ENCODE assay signal across 11 cellular contexts in genomic region chr20:33662172-33662571, GRCh38. TPM values are rescaled to one million over a fixed set of nuclear protein-coding genes. Genes with fewer than 3 reads are reported as not detected.
DNase-seq lines count a peak whose midpoint lies in the region; ATAC-seq, FAIRE-seq and TF ChIP-seq lines count a peak whose summit lies in the region.
"Had no signal": no experiment of that assay in that cellular context is flagged by ENCODE, and none has a peak within 500 bp of the region (broad histone marks: within the 10 kb centered on the region; RNA-seq: fewer than 3 reads in every experiment).

Gene C20orf144, plus strand, starts transcription at chr20:33662327. Its CDS starts 19 bp downstream, at chr20:33662346.

- WGBS in H1 (ENCODE audit: extremely low coverage in 1 of 2, insufficient coverage in 1 of 2, insufficient read length in 1 of 2, insufficient replicate concordance in 2 of 2, low coverage in 1 of 2, low lambda C conversion rate in 2 of 2, missing lambda C conversion rate in 1 of 2), 2 experiments, result 93% methylated on average over 7 of the region's 10 CpGs; no CpG with 5 or more reads in 1 of the 2 experiments

- H3K4ac ChIP-seq in H1 (replicated peaks; ENCODE audit: insufficient read length, low read depth, low read length), result no peak within 1 kb of the TSS

- TF ChIP-seq CTCF in H1 (IDR thresholded peaks at IDR 0.05; ENCODE audit: control extremely low read depth in 1 of 3, insufficient read depth in 1 of 3, low read depth in 1 of 3, low read length in 3 of 3), result no peak
- no peak for TF ChIP-seq CTCF in neural cell (IDR thresholded peaks at IDR 0.05; ENCODE audit: poor library complexity, severe bottlenecking)

- no peak within 1 kb of the TSS for H4K8ac ChIP-seq in H1 (ENCODE audit: extremely low read depth, insufficient read depth, low read length)

- H3K23ac ChIP-seq in H1 (ENCODE audit: insufficient read length), result no peak within 1 kb of the TSS

- no peak for TF ChIP-seq POLR2A in H1 (IDR thresholded peaks at IDR 0.05; ENCODE audit: control extremely low read depth in 1 of 2, low read depth in 2 of 2, low read length in 2 of 2)

- H3K27me3 ChIP-seq in BLaER1 (no peaks in the 10 kb centered on the region), NT2/D1 (ENCODE audit: insufficient read depth, insufficient read length) (no peaks in the 10 kb centered on the region), H1 (replicated peaks in 1 of 4; ENCODE audit: control insufficient read depth in 3 of 4, extremely low read depth in 1 of 4, insufficient read depth in 3 of 4, low read length in 3 of 4) (peaks cover 0 to 3% (median 0%) of the 10 kb centered on the region in 4 experiments; a peak in 3 of 7 replicates), neural cell (ENCODE audit: insufficient read depth, low read depth, low read length) (no peaks in the 10 kb centered on the region)

- FAIRE-seq in H1 (lab: Jason Lieb, UNC), result no peak
- FAIRE-seq: GM18507, islet of Langerhans had no signal

- no peak within 1 kb of the TSS for H2BK12ac ChIP-seq in H1 (ENCODE audit: low read depth, low read length)

- POLR2A ChIA-PET in H1 (lab: Charles Lee; ENCODE audit: partially characterized antibody), result interaction anchor here (1.1 to 17.9 kb wide), 3 partner anchors 8 to 17 kb away, joined by 3 to 245 read pairs (median 3); partner anchors contain the start of gene NECAB3

- no peak within 1 kb of the TSS for H2BK20ac ChIP-seq in H1 (ENCODE audit: low read length)

- H3K4me1 ChIP-seq in BLaER1, result peaks cover 57% of the 10 kb centered on the region
- peaks cover 19% of the 10 kb centered on the region for H3K4me1 ChIP-seq in NT2/D1 (ENCODE audit: insufficient read depth, insufficient read length)
- H3K4me1 ChIP-seq in H1 (replicated peaks in 1 of 4; ENCODE audit: control insufficient read depth in 3 of 4, insufficient read depth in 4 of 4, low read length in 3 of 4), result peaks cover 0 to 12% (median 8%) of the 10 kb centered on the region in 4 experiments; a peak in 4 of 7 replicates

- peaks cover 32% of the 10 kb centered on the region for H3K36me3 ChIP-seq in BLaER1
- peaks cover 50% of the 10 kb centered on the region for H3K36me3 ChIP-seq in NT2/D1 (ENCODE audit: insufficient read depth, insufficient read length, low read length)
- H3K36me3 ChIP-seq in H1 (ENCODE audit: control insufficient read depth in 2 of 4, insufficient read depth in 4 of 4, low read length in 3 of 4), result peaks cover 0 to 14% (median 0%) of the 10 kb centered on the region in 4 experiments; a peak in 2 of 8 replicates
- no peaks in the 10 kb centered on the region for H3K36me3 ChIP-seq in neural cell (ENCODE audit: insufficient read depth, low read length)

- H3K27ac ChIP-seq in BLaER1 (peak within 1 kb of the TSS; percentile 67), H1 (ENCODE audit: low read depth, low read length) (peak within 1 kb of the TSS; percentile 34; the same call in 1 of the 2 replicates), neural cell (ENCODE audit: low read length) (peak within 1 kb of the TSS; percentile 60)

- no peak for ATAC-seq in left lobe of liver
- no peak for ATAC-seq in HG03571 (IDR thresholded peaks at IDR 0.05; ENCODE audit: unreplicated experiment)

- H3K18ac ChIP-seq in H1 (ENCODE audit: extremely low read depth, low read length), result no peak within 1 kb of the TSS

- H3K79me2 ChIP-seq in H1 (ENCODE audit: control insufficient read depth in 1 of 2, insufficient read depth in 2 of 2, low read length in 2 of 2) (no peaks in the 10 kb centered on the region), neural cell (replicated peaks; ENCODE audit: insufficient read depth, low read length) (no peaks in the 10 kb centered on the region)

- H2AFZ ChIP-seq in H1 (ENCODE audit: low read length), result no peak within 1 kb of the TSS
- H2AFZ ChIP-seq in neural cell (ENCODE audit: low read depth, low read length), result peak within 1 kb of the TSS; percentile 54

- CTCF ChIA-PET in H1 (lab: Charles Lee; ENCODE audit: partially characterized antibody), result interaction anchor here (3.9 kb wide), 1 partner anchor 9 kb away, joined by 22 read pairs; no protein-coding TSS in a partner anchor

- peak within 1 kb of the TSS; percentile 99 for H3K4me2 ChIP-seq in BLaER1
- peak within 1 kb of the TSS; percentile 67 to 94 for H3K4me2 ChIP-seq in H1 (ENCODE audit: insufficient read depth in 1 of 2, low read depth in 2 of 2, low read length in 2 of 2)
- peak within 1 kb of the TSS; percentile 58 for H3K4me2 ChIP-seq in neural cell (ENCODE audit: low read length)

- no peak within 1 kb of the TSS for H4K91ac ChIP-seq in H1 (replicated peaks; ENCODE audit: insufficient read length, low read length)

- no peak within 1 kb of the TSS for H2BK15ac ChIP-seq in H1 (ENCODE audit: low read length)

- H3K23me2 ChIP-seq in H1 (ENCODE audit: low read depth, low read length), result peaks cover 19% of the 10 kb centered on the region; the same call in 1 of the 2 replicates

- no peaks in the 10 kb centered on the region for H3K79me1 ChIP-seq in H1 (ENCODE audit: low read depth, low read length)

- H3F3A ChIP-seq in neural cell (ENCODE audit: insufficient read depth, low read length, poor library complexity, severe bottlenecking), result no peaks in the 10 kb centered on the region

- no peak within 1 kb of the TSS for H2BK5ac ChIP-seq in H1 (ENCODE audit: low read depth, low read length)

- H3K9me3 ChIP-seq in BLaER1 (no peaks in the 10 kb centered on the region), NT2/D1 (ENCODE audit: insufficient read depth, low read length) (no peaks in the 10 kb centered on the region), H1 (ENCODE audit: insufficient read depth in 2 of 2, low read depth in 1 of 2, low read length in 1 of 2) (no peaks in the 10 kb centered on the region), neural cell (ENCODE audit: low read length) (no peaks in the 10 kb centered on the region)

- no peak within 1 kb of the TSS for H3K14ac ChIP-seq in H1 (ENCODE audit: insufficient read length)

- H4K20me1 ChIP-seq in BLaER1 (peaks cover 30% of the 10 kb centered on the region; the same call in 1 of the 2 replicates), H1 (replicated peaks in 1 of 2; ENCODE audit: control insufficient read depth in 1 of 2, insufficient read depth in 2 of 2, low read length in 2 of 2) (peaks cover 0 to 8% of the 10 kb centered on the region in 2 experiments), neural cell (ENCODE audit: insufficient read depth) (no peaks in the 10 kb centered on the region)

- H2BK120ac ChIP-seq in H1 (replicated peaks; ENCODE audit: low read depth, low read length), result no peak within 1 kb of the TSS

- DNase-seq in NT2/D1 (ENCODE audit: low read depth, low spot score) (no peak), H1 (ENCODE audit: low read depth in 1 of 2, low spot score in 2 of 2) (no peak), left lobe of liver (ENCODE audit: low spot score) (no peak), NCI-H510A treated with DMSO at 0.1 percent for 48 hours (lab: John Stamatoyannopoulos, UW) (no peak), DMS153 (lab: John Stamatoyannopoulos, UW) (no peak)

- no peak within 1 kb of the TSS for H2AK5ac ChIP-seq in H1 (ENCODE audit: low read depth, low read length)

- H3K4me3 ChIP-seq in BLaER1, result peak within 1 kb of the TSS; percentile 72
- H3K4me3 ChIP-seq in NT2/D1 (ENCODE audit: insufficient read length, low read depth), result peak within 1 kb of the TSS; percentile 67
- H3K4me3 ChIP-seq in H1 (ENCODE audit: extremely low read depth in 1 of 4, insufficient read depth in 2 of 4, low read depth in 3 of 4, low read length in 4 of 4), result peak within 1 kb of the TSS; percentile 56 to 93 (median 82)
- H3K4me3 ChIP-seq in neural cell (ENCODE audit: low read length), result peak within 1 kb of the TSS; percentile 91

- no peak within 1 kb of the TSS for H4K5ac ChIP-seq in H1 (ENCODE audit: insufficient read length, low read depth, low read length)

- no peaks in the 10 kb centered on the region for H3K9me2 ChIP-seq in neural cell (ENCODE audit: insufficient read depth, low read length)

- TF ChIP-seq EP300 in H1 (IDR thresholded peaks at IDR 0.05; ENCODE audit: borderline replicate concordance in 1 of 2, low read depth in 2 of 2, low read length in 2 of 2) (no peak), neural cell (conservative IDR thresholded peaks at IDR 0.05; ENCODE audit: poor library complexity, severe bottlenecking) (no peak)

- H3K9ac ChIP-seq in BLaER1 (peak within 1 kb of the TSS; percentile 77), NT2/D1 (ENCODE audit: insufficient read length, low read depth) (peak within 1 kb of the TSS; percentile 85), H1 (replicated peaks in 1 of 4; ENCODE audit: extremely low read depth in 1 of 4, low read depth in 3 of 4, low read length in 3 of 4) (peak within 1 kb of the TSS; percentile 8 to 73 (median 40)), neural cell (ENCODE audit: low read length) (peak within 1 kb of the TSS; percentile 84)

- no peak within 1 kb of the TSS for H3K56ac ChIP-seq in H1 (replicated peaks; ENCODE audit: insufficient read length, low read depth, low read length)

- TF ChIP-seq RAD21 in H1 (IDR thresholded peaks at IDR 0.05 in 1 of 2, conservative IDR thresholded peaks at IDR 0.05 in 1 of 2; ENCODE audit: low read depth in 2 of 2, low read length in 2 of 2), result no peak
- TF ChIP-seq RAD21 in neural cell (conservative IDR thresholded peaks at IDR 0.05), result no peak

TF ChIP-seq in H1, 55 proteins besides CTCF, POLR2A, EP300 and RAD21 (continues in another document):
- TF ChIP-seq CREB1 (IDR thresholded peaks at IDR 0.05), result no peak
- no peak for TF ChIP-seq ATF3 (IDR thresholded peaks at IDR 0.05; ENCODE audit: insufficient read depth, low read depth, low read length)

TF ChIP-seq in neural cell, 6 proteins besides CTCF, POLR2A, EP300 and RAD21 (continues in another document):
- TF ChIP-seq TAF1 (IDR thresholded peaks at IDR 0.05; ENCODE audit: low read depth) (no peak), SMC3 (conservative IDR thresholded peaks at IDR 0.05; ENCODE audit: poor library complexity) (no peak)

RNA-seq across cellular contexts. Expression of gene C20orf144, which starts in this region (rescaled TPM):
- total RNA-seq in H1 (2021; fragmentation: NEBNext Ultra II Directional; extraction: Animal tissue kit (Norgen Biotek cat#: 25700)), result 0.23 and 0.24 TPM in 2 replicates
- polyA plus RNA-seq in H1 (2011; rRNA removed) (0.21 and 0.24 TPM in 2 replicates), neural cell (not detected in 2 replicates)
- 0.23 TPM for polyA plus RNA-seq in H1 (2011; cell fraction: cytosol; rRNA removed)
- 0.27 TPM for polyA plus RNA-seq in H1 (2011; cell fraction: nucleus; rRNA removed)
- 0.27 to 0.36 TPM (median 0.33 TPM) in 4 replicates for polyA plus RNA-seq in H1 (2012, experiment 1 of 2)
- polyA plus RNA-seq in H1 (2012, experiment 2 of 2), result 0.13 TPM
- polyA plus RNA-seq in H1 (2013, experiment 1 of 2), result 0.12 TPM
- 0.07 TPM for polyA plus RNA-seq in H1 (2013, experiment 2 of 2)
- polyA minus RNA-seq in H1 (2011; rRNA and poly(A)+ RNA removed), result 0.27 and 0.79 TPM in 2 replicates
- not detected for polyA minus RNA-seq in H1 (2011; cell fraction: cytosol; rRNA and poly(A)+ RNA removed)
- polyA minus RNA-seq in H1 (2011; cell fraction: nucleus; rRNA and poly(A)+ RNA removed), result 1.7 TPM
- 0.23 and 0.49 TPM in 2 replicates for polyA minus RNA-seq in neural cell
- not detected for total RNA-seq in left lobe of liver
- total RNA-seq: NCI-H460 had no signal
